ENCODE assay signal across 1 cellular context in the genomic region with DNA sequence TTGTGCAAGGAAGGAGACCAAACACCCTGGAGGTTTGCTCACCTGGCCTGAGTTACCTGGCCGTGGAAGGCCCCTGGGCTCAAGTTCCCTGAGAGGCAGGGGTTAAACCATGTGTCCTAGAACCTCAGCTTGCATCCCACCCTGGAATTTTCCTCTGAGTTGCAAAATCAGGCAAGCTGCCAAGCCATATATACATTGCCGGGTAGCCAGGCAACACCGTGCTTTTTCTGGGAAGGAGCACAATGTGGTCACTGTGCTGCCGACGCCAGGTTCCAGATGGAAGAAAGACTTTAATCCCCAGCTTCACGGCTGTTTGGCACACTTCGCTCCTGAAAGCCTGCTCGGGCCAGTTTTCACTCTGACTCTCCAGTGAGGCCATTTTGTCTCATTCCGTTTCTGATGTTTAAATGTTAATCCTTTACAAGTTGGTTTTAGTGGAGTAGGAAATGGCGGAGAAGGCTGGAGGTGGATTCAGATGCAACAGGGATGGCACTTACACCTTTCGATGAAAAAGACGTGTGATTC.
TF ChIP-seq lines count a peak whose summit lies in the region.

No MANE protein-coding gene starts in this region.

TF ChIP-seq in HepG2, 621 proteins besides CTCF, POLR2A, EP300 and RAD21 (continued from another document and continues in another):
- TF ChIP-seq, protein P1, sequence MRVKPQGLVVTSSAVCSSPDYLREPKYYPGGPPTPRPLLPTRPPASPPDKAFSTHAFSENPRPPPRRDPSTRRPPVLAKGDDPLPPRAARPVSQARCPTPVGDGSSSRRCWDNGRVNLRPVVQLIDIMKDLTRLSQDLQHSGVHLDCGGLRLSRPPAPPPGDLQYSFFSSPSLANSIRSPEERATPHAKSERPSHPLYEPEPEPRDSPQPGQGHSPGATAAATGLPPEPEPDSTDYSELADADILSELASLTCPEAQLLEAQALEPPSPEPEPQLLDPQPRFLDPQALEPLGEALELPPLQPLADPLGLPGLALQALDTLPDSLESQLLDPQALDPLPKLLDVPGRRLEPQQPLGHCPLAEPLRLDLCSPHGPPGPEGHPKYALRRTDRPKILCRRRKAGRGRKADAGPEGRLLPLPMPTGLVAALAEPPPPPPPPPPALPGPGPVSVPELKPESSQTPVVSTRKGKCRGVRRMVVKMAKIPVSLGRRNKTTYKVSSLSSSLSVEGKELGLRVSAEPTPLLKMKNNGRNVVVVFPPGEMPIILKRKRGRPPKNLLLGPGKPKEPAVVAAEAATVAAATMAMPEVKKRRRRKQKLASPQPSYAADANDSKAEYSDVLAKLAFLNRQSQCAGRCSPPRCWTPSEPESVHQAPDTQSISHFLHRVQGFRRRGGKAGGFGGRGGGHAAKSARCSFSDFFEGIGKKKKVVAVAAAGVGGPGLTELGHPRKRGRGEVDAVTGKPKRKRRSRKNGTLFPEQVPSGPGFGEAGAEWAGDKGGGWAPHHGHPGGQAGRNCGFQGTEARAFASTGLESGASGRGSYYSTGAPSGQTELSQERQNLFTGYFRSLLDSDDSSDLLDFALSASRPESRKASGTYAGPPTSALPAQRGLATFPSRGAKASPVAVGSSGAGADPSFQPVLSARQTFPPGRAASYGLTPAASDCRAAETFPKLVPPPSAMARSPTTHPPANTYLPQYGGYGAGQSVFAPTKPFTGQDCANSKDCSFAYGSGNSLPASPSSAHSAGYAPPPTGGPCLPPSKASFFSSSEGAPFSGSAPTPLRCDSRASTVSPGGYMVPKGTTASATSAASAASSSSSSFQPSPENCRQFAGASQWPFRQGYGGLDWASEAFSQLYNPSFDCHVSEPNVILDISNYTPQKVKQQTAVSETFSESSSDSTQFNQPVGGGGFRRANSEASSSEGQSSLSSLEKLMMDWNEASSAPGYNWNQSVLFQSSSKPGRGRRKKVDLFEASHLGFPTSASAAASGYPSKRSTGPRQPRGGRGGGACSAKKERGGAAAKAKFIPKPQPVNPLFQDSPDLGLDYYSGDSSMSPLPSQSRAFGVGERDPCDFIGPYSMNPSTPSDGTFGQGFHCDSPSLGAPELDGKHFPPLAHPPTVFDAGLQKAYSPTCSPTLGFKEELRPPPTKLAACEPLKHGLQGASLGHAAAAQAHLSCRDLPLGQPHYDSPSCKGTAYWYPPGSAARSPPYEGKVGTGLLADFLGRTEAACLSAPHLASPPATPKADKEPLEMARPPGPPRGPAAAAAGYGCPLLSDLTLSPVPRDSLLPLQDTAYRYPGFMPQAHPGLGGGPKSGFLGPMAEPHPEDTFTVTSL (CRISPR knock-in tag; IDR thresholded peaks at IDR 0.05; ENCODE audit: borderline replicate concordance) = peak; percentile 94
- peak; percentile 81 for TF ChIP-seq NKX3-1 (CRISPR knock-in tag; IDR thresholded peaks at IDR 0.05)
- TF ChIP-seq GTF3A (CRISPR knock-in tag; conservative IDR thresholded peaks at IDR 0.05) = no peak
- TF ChIP-seq, protein P2, sequence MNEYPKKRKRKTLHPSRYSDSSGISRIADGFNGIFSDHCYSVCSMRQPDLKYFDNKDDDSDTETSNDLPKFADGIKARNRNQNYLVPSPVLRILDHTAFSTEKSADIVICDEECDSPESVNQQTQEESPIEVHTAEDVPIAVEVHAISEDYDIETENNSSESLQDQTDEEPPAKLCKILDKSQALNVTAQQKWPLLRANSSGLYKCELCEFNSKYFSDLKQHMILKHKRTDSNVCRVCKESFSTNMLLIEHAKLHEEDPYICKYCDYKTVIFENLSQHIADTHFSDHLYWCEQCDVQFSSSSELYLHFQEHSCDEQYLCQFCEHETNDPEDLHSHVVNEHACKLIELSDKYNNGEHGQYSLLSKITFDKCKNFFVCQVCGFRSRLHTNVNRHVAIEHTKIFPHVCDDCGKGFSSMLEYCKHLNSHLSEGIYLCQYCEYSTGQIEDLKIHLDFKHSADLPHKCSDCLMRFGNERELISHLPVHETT (CRISPR knock-in tag; conservative IDR thresholded peaks at IDR 0.05) = peak; percentile 85
- TF ChIP-seq ZNF17 (CRISPR knock-in tag; IDR thresholded peaks at IDR 0.05) = no peak
- peak; percentile 89 for TF ChIP-seq ZNF232 (CRISPR knock-in tag; IDR thresholded peaks at IDR 0.05; ENCODE audit: borderline replicate concordance)
- TF ChIP-seq, protein P3, sequence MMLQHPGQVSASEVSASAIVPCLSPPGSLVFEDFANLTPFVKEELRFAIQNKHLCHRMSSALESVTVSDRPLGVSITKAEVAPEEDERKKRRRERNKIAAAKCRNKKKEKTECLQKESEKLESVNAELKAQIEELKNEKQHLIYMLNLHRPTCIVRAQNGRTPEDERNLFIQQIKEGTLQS (CRISPR knock-in tag; IDR thresholded peaks at IDR 0.05) = no peak; the same call in 1 of the 2 replicates
- no peak for TF ChIP-seq ZFAT (CRISPR knock-in tag; conservative IDR thresholded peaks at IDR 0.05)
- TF ChIP-seq ZNF251 (CRISPR knock-in tag; IDR thresholded peaks at IDR 0.05) = no peak
- TF ChIP-seq, protein P4, sequence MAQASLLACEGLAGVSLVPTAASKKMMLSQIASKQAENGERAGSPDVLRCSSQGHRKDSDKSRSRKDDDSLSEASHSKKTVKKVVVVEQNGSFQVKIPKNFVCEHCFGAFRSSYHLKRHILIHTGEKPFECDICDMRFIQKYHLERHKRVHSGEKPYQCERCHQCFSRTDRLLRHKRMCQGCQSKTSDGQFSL (CRISPR knock-in tag; IDR thresholded peaks at IDR 0.05) = no peak; the same call in 1 of the 2 replicates
- TF ChIP-seq ZFP36L2 (CRISPR knock-in tag; IDR thresholded peaks at IDR 0.05) = no peak
- TF ChIP-seq NR3C1 (CRISPR knock-in tag; IDR thresholded peaks at IDR 0.05) = no peak
- no peak for TF ChIP-seq ZNF7 (CRISPR knock-in tag; IDR thresholded peaks at IDR 0.05)
- TF ChIP-seq NCOA5 (CRISPR knock-in tag; IDR thresholded peaks at IDR 0.05) = no peak
- no peak for TF ChIP-seq ZNF703 (CRISPR knock-in tag; IDR thresholded peaks at IDR 0.05; ENCODE audit: borderline replicate concordance)
- TF ChIP-seq SNAI1 (CRISPR knock-in tag; IDR thresholded peaks at IDR 0.05; ENCODE audit: borderline replicate concordance) = peak; percentile 81; the same call in 1 of the 2 replicates
- TF ChIP-seq KLF9 (CRISPR knock-in tag; IDR thresholded peaks at IDR 0.05; ENCODE audit: low read depth) = peak; percentile 83
- TF ChIP-seq, protein P5, sequence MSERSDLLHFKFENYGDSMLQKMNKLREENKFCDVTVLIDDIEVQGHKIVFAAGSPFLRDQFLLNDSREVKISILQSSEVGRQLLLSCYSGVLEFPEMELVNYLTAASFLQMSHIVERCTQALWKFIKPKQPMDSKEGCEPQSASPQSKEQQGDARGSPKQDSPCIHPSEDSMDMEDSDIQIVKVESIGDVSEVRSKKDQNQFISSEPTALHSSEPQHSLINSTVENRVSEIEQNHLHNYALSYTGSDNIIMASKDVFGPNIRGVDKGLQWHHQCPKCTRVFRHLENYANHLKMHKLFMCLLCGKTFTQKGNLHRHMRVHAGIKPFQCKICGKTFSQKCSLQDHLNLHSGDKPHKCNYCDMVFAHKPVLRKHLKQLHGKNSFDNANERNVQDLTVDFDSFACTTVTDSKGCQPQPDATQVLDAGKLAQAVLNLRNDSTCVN (CRISPR knock-in tag; IDR thresholded peaks at IDR 0.05; ENCODE audit: borderline replicate concordance) = peak; percentile 89; the same call in 1 of the 2 replicates
- TF ChIP-seq SP5 (CRISPR knock-in tag; IDR thresholded peaks at IDR 0.05; ENCODE audit: borderline replicate concordance, low read depth) = peak; percentile 52; the same call in 1 of the 2 replicates
- no peak for TF ChIP-seq SOX6 (IDR thresholded peaks at IDR 0.05)
- TF ChIP-seq SOX6 (CRISPR knock-in tag; IDR thresholded peaks at IDR 0.05) = peak; percentile 89
- TF ChIP-seq MXD4 (CRISPR knock-in tag; IDR thresholded peaks at IDR 0.05) = 0 out of 2 replicates have a peak, but pooled peaks have one; percentile 73
- TF ChIP-seq TEAD3 (CRISPR knock-in tag; optimal IDR thresholded peaks at IDR 0.05; ENCODE audit: borderline replicate concordance) = peak; percentile 97
- TF ChIP-seq, protein P6, sequence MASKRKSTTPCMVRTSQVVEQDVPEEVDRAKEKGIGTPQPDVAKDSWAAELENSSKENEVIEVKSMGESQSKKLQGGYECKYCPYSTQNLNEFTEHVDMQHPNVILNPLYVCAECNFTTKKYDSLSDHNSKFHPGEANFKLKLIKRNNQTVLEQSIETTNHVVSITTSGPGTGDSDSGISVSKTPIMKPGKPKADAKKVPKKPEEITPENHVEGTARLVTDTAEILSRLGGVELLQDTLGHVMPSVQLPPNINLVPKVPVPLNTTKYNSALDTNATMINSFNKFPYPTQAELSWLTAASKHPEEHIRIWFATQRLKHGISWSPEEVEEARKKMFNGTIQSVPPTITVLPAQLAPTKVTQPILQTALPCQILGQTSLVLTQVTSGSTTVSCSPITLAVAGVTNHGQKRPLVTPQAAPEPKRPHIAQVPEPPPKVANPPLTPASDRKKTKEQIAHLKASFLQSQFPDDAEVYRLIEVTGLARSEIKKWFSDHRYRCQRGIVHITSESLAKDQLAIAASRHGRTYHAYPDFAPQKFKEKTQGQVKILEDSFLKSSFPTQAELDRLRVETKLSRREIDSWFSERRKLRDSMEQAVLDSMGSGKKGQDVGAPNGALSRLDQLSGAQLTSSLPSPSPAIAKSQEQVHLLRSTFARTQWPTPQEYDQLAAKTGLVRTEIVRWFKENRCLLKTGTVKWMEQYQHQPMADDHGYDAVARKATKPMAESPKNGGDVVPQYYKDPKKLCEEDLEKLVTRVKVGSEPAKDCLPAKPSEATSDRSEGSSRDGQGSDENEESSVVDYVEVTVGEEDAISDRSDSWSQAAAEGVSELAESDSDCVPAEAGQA (IDR thresholded peaks at IDR 0.05; ENCODE audit: low read depth) = no peak
- TF ChIP-seq, protein P6 (CRISPR knock-in tag; IDR thresholded peaks at IDR 0.05; ENCODE audit: borderline replicate concordance) = peak; percentile 86; the same call in 1 of the 2 replicates
- peak; percentile 90 for TF ChIP-seq ZNF264 (CRISPR knock-in tag; IDR thresholded peaks at IDR 0.05)
- TF ChIP-seq, protein P7, sequence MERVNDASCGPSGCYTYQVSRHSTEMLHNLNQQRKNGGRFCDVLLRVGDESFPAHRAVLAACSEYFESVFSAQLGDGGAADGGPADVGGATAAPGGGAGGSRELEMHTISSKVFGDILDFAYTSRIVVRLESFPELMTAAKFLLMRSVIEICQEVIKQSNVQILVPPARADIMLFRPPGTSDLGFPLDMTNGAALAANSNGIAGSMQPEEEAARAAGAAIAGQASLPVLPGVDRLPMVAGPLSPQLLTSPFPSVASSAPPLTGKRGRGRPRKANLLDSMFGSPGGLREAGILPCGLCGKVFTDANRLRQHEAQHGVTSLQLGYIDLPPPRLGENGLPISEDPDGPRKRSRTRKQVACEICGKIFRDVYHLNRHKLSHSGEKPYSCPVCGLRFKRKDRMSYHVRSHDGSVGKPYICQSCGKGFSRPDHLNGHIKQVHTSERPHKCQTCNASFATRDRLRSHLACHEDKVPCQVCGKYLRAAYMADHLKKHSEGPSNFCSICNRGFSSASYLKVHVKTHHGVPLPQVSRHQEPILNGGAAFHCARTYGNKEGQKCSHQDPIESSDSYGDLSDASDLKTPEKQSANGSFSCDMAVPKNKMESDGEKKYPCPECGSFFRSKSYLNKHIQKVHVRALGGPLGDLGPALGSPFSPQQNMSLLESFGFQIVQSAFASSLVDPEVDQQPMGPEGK (CRISPR knock-in tag; IDR thresholded peaks at IDR 0.05) = peak; percentile 71
- TF ChIP-seq CHCHD3 (CRISPR knock-in tag; IDR thresholded peaks at IDR 0.05) = no peak
- TF ChIP-seq ASH2L (IDR thresholded peaks at IDR 0.05; ENCODE audit: insufficient read length, low read depth, low read length) = peak; percentile 37
- TF ChIP-seq, protein P8, sequence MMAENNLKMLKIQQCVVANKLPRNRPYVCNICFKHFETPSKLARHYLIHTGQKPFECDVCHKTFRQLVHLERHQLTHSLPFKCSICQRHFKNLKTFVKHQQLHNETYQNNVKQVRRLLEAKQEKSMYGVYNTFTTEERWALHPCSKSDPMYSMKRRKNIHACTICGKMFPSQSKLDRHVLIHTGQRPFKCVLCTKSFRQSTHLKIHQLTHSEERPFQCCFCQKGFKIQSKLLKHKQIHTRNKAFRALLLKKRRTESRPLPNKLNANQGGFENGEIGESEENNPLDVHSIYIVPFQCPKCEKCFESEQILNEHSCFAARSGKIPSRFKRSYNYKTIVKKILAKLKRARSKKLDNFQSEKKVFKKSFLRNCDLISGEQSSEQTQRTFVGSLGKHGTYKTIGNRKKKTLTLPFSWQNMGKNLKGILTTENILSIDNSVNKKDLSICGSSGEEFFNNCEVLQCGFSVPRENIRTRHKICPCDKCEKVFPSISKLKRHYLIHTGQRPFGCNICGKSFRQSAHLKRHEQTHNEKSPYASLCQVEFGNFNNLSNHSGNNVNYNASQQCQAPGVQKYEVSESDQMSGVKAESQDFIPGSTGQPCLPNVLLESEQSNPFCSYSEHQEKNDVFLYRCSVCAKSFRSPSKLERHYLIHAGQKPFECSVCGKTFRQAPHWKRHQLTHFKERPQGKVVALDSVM (CRISPR knock-in tag; IDR thresholded peaks at IDR 0.05) = 0 out of 2 replicates have a peak, but pooled peaks have one; percentile 40
- TF ChIP-seq, protein P9, sequence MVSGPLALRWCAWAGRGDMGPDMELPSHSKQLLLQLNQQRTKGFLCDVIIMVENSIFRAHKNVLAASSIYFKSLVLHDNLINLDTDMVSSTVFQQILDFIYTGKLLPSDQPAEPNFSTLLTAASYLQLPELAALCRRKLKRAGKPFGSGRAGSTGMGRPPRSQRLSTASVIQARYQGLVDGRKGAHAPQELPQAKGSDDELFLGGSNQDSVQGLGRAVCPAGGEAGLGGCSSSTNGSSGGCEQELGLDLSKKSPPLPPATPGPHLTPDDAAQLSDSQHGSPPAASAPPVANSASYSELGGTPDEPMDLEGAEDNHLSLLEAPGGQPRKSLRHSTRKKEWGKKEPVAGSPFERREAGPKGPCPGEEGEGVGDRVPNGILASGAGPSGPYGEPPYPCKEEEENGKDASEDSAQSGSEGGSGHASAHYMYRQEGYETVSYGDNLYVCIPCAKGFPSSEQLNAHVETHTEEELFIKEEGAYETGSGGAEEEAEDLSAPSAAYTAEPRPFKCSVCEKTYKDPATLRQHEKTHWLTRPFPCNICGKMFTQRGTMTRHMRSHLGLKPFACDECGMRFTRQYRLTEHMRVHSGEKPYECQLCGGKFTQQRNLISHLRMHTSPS (CRISPR knock-in tag; IDR thresholded peaks at IDR 0.05; ENCODE audit: low read depth) = no peak
- TF ChIP-seq ZNF792 (CRISPR knock-in tag; IDR thresholded peaks at IDR 0.05) = peak; percentile 80
- peak; percentile 32; the same call in 1 of the 2 replicates for TF ChIP-seq SP2 (CRISPR knock-in tag; IDR thresholded peaks at IDR 0.05)
- peak; percentile 78 for TF ChIP-seq ZFY (CRISPR knock-in tag; IDR thresholded peaks at IDR 0.05)
- no peak for TF ChIP-seq TRIM24 (CRISPR knock-in tag; IDR thresholded peaks at IDR 0.05)
- peak; percentile 88; the same call in 1 of the 2 replicates for TF ChIP-seq ZNF878 (CRISPR knock-in tag; IDR thresholded peaks at IDR 0.05)
- TF ChIP-seq ZNF510 (CRISPR knock-in tag; IDR thresholded peaks at IDR 0.05; ENCODE audit: low read depth) = no peak; the same call in none of the 2 replicates
